ENCODE assay signal across 9 cellular contexts in genomic region chr3:133487920-133488540, GRCh38.
DNase-seq lines count a peak whose midpoint lies in the region; ATAC-seq and TF ChIP-seq lines count a peak whose summit lies in the region.
"Had no signal": no experiment of that assay in that cellular context is flagged by ENCODE, and none has a peak within 500 bp of the region (broad histone marks: within the 10 kb centered on the region; RNA-seq: fewer than 3 reads in every experiment).

No MANE protein-coding gene starts in this region.

- H3K9ac ChIP-seq in GM23248 = no peak overlapping the region

- peaks cover 57% of the 10 kb centered on the region for H3K4me1 Mint-ChIP-seq in activated B cell treated with CpG ODN at 0.5 μM for 24 hours

- no peaks in the 10 kb centered on the region for H3K36me3 Mint-ChIP-seq in activated B cell treated with CpG ODN at 0.5 μM for 24 hours (ENCODE audit: low read depth)

- TF ChIP-seq CTCF in activated B cell treated with CpG ODN at 0.5 μM for 24 hours (IDR thresholded peaks at IDR 0.05) (no peak), sigmoid colon (IDR thresholded peaks at IDR 0.05) (peak in 3 of 4 experiments; percentile 24 to 47 (median 26))

- no peak for TF ChIP-seq EP300 in sigmoid colon (IDR thresholded peaks at IDR 0.05)

- in situ Hi-C loops in GM23248 (cut with MboI) = no loop called here

- H3K79me2 ChIP-seq in GM23248 (ENCODE audit: insufficient read depth) = no peaks in the 10 kb centered on the region

- H3F3A ChIP-seq in GM23248 (ENCODE audit: insufficient read depth) = peaks cover 15% of the 10 kb centered on the region

- no peaks in the 10 kb centered on the region for H4K20me1 ChIP-seq in GM23248 (ENCODE audit: insufficient read depth)

- peak; percentile 20 for ATAC-seq in activated B cell treated with CpG ODN at 0.5 μM for 24 hours (ENCODE audit: low read depth)

- H3K9me2 ChIP-seq in GM23248 (ENCODE audit: insufficient read depth) = no peaks in the 10 kb centered on the region

- H3K27me3 Mint-ChIP-seq in activated B cell treated with CpG ODN at 0.5 μM for 24 hours = no peaks in the 10 kb centered on the region

- no peak overlapping the region for H3K27ac Mint-ChIP-seq in activated B cell treated with CpG ODN at 0.5 μM for 24 hours

- H3K9me3 ChIP-seq in GM23248 (ENCODE audit: low read depth) (no peaks in the 10 kb centered on the region), sigmoid colon (no peaks in the 10 kb centered on the region)
- no peaks in the 10 kb centered on the region for H3K9me3 ChIP-seq in effector memory CD4-positive, alpha-beta T cell (ENCODE audit: control insufficient read depth, low read length)

- DNase-seq in GM23248 (peak; percentile 53), activated B cell treated with CpG ODN at 0.5 μM for 24 hours (no peak), sigmoid colon (no peak), retina (no peak), NCI-H524 (lab: John Stamatoyannopoulos, UW) (no peak), NCI-H345 (lab: John Stamatoyannopoulos, UW) (no peak), HT-29 (ENCODE audit: low spot score) (no peak)
- peak in 2 of 3 donors; percentile 19 to 46 for DNase-seq in effector memory CD4-positive, alpha-beta T cell

- H2AFZ ChIP-seq in GM23248 = no peak overlapping the region

- CTCF ChIA-PET in activated B cell treated with CpG ODN at 0.5 μM for 24 hours (lab: Charles Lee) = interaction anchor here (0.6 to 3.2 kb wide), 13 partner anchors 8 to 94 kb away, joined by 3 to 14 read pairs (median 3); partner anchors contain the start of gene CDV3

- H3K27me3 ChIP-seq in GM23248 (replicated peaks; ENCODE audit: insufficient read depth) = no peaks in the 10 kb centered on the region
- no peaks in the 10 kb centered on the region for H3K27me3 ChIP-seq in effector memory CD4-positive, alpha-beta T cell (replicated peaks; ENCODE audit: control insufficient read depth, insufficient read depth, low read length, poor library complexity, severe bottlenecking)
- no peaks in the 10 kb centered on the region for H3K27me3 ChIP-seq in sigmoid colon

- POLR2A ChIA-PET in activated B cell treated with CpG ODN at 0.5 μM for 24 hours (lab: Charles Lee) = interaction anchor here (1.3 to 4.6 kb wide), 3 partner anchors 13 to 86 kb away, joined by 3 to 60 read pairs (median 7); partner anchors contain the start of gene CDV3

- H3K4me3 ChIP-seq in GM23248 (no peak overlapping the region), sigmoid colon (no peak overlapping the region)
- no peak overlapping the region for H3K4me3 ChIP-seq in effector memory CD4-positive, alpha-beta T cell (ENCODE audit: insufficient read depth, low read depth, low read length, poor library complexity, severe bottlenecking)
- H3K4me3 ChIP-seq: SK-N-MC had no signal

- no peaks in the 10 kb centered on the region for H3K36me3 ChIP-seq in GM23248 (ENCODE audit: low read depth)
- H3K36me3 ChIP-seq in effector memory CD4-positive, alpha-beta T cell (ENCODE audit: control insufficient read depth, insufficient read depth, low read length) = no peaks in the 10 kb centered on the region
- H3K36me3 ChIP-seq in sigmoid colon = no peaks in the 10 kb centered on the region

- intact Hi-C loops in activated B cell treated with CpG ODN at 0.5 μM for 24 hours (cut with micrococcal nuclease) (loop anchor here (1.0 to 5.0 kb wide), 3 partner anchors 86 to 319 kb away; partner anchors contain the start of gene SRPRB), sigmoid colon (cut with DNase I) (no loop called here)

- peaks cover 4% of the 10 kb centered on the region for H3K9me3 Mint-ChIP-seq in activated B cell treated with CpG ODN at 0.5 μM for 24 hours

- H3K4me3 Mint-ChIP-seq in activated B cell treated with CpG ODN at 0.5 μM for 24 hours = no peak overlapping the region

- H3K27ac ChIP-seq in GM23248 = no peak overlapping the region
- H3K27ac ChIP-seq in effector memory CD4-positive, alpha-beta T cell (ENCODE audit: insufficient read depth, low read length, poor library complexity, severe bottlenecking) = no peak overlapping the region
- no peak overlapping the region for H3K27ac ChIP-seq in sigmoid colon
- H3K27ac ChIP-seq: SK-N-MC had no signal

- H3K4me1 ChIP-seq in GM23248 (ENCODE audit: insufficient read depth) (peaks cover 15% of the 10 kb centered on the region), sigmoid colon (no peaks in the 10 kb centered on the region)
- H3K4me1 ChIP-seq in effector memory CD4-positive, alpha-beta T cell (ENCODE audit: control insufficient read depth, insufficient read depth, low read length, poor library complexity, severe bottlenecking) = peaks cover 10% of the 10 kb centered on the region

- no peak overlapping the region for H3K4me2 ChIP-seq in GM23248 (ENCODE audit: unreplicated experiment)

- 52 to 62% methylated on average over 1 of the region's 1 CpG for WGBS in GM23248 (ENCODE audit: low coverage in 1 of 2, low lambda C conversion rate in 2 of 2, missing lambda C conversion rate in 2 of 2), 2 experiments
- 56 to 71% methylated on average over 1 of the region's 1 CpG for WGBS in sigmoid colon, 2 donors

- no peak for TF ChIP-seq POLR2A in sigmoid colon (IDR thresholded peaks at IDR 0.05)

Comparison
In these comparisons a context has a peak if more than half of its experiments do, and no peak if none do; other contexts are left out.
1. DNase-seq: peak in GM23248 (single experiment) and effector memory CD4-positive, alpha-beta T cell (2 of 3); none in activated B cell treated with CpG ODN at 0.5 μM for 24 hours (single experiment), sigmoid colon (single experiment), retina (single experiment), NCI-H524 (0 of 2), NCI-H345 (single experiment) and HT-29 (single experiment).